In the genomic region with DNA sequence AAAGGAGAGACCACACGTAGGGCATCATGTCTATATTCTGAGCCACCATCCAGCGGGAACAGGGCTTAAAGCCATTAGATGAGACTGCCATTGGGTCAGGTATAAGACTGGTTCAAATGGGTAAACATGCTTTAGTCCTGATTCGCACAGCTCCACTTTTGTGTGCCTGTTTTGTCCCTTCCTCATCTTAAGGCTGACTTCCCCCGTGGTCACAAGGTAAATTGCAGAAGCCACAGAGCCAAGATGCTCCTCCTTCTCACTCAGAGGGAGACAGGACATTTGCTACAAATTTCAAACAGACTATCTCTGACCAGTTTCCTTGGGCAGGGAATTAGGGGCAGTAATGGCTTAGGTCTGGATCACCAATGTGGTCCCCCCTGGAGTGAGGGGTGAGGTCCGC, we compare ENCODE assay signal across 24 cellular contexts. TPM values are rescaled to one million over a fixed set of nuclear protein-coding genes. Genes with fewer than 3 reads are reported as not detected.
DNase-seq lines count a peak whose midpoint lies in the region; ATAC-seq, FAIRE-seq and TF ChIP-seq lines count a peak whose summit lies in the region.
"Had no signal": no experiment of that assay in that cellular context is flagged by ENCODE, and none has a peak within 500 bp of the region (broad histone marks: within the 10 kb centered on the region; RNA-seq: fewer than 3 reads in every experiment).

No MANE protein-coding gene starts in this region.

- no peaks in the 10 kb centered on the region for H4K20me1 ChIP-seq in HepG2 (ENCODE audit: insufficient read depth, low read length)

- H3K27me3 ChIP-seq in right lobe of liver (no peaks in the 10 kb centered on the region), HepG2 (ENCODE audit: control insufficient read depth in 1 of 2, insufficient read depth in 2 of 2, low read length in 2 of 2) (no peaks in the 10 kb centered on the region), left lung (no peaks in the 10 kb centered on the region), upper lobe of right lung (no peaks in the 10 kb centered on the region)
- H3K27me3 ChIP-seq: body of pancreas had no signal

- H3K4me3 Mint-ChIP-seq in HFFc6 = no peak overlapping the region
- H3K4me3 Mint-ChIP-seq: activated naive CD8-positive, alpha-beta T cell treated with anti-CD3 and anti-CD28 coated beads for 36 hours; activated T-cell treated with anti-CD3 and anti-CD28 coated beads, Interleukin-2, amount 50 U/mL, for 72 hours; stimulated activated naive CD8-positive, alpha-beta T cell treated with anti-CD3 and anti-CD28 coated beads, Interleukin-15, Interleukin-2, amounts not matched to agents 100 ng/mL and 50 ng/mL, for 24 hours had no signal

- CTCF ChIA-PET in HepG2 (lab: Yijun Ruan, JAX; ENCODE audit: low intra/inter-chr PET ratio, low total read pairs) = no interaction called here

- peaks cover 8% of the 10 kb centered on the region; the same call in 1 of the 2 replicates for H3K27me3 Mint-ChIP-seq in HFFc6 (ENCODE audit: insufficient read depth)
- H3K27me3 Mint-ChIP-seq: stimulated activated naive CD8-positive, alpha-beta T cell treated with anti-CD3 and anti-CD28 coated beads, Interleukin-15, Interleukin-2, amounts not matched to agents 100 ng/mL and 50 ng/mL, for 24 hours had no signal

- H3K4me1 Mint-ChIP-seq in HFFc6 (ENCODE audit: low read depth) = peaks cover 26% of the 10 kb centered on the region

- no peaks in the 10 kb centered on the region for H3K9me3 ChIP-seq in right lobe of liver
- H3K9me3 ChIP-seq in HepG2 (ENCODE audit: low read length) = no peaks in the 10 kb centered on the region
- H3K9me3 ChIP-seq in left lung = no peaks in the 10 kb centered on the region
- no peaks in the 10 kb centered on the region for H3K9me3 ChIP-seq in upper lobe of right lung
- H3K9me3 ChIP-seq: A549, body of pancreas had no signal

- no peaks in the 10 kb centered on the region for H3K36me3 Mint-ChIP-seq in HFFc6 (ENCODE audit: low read depth)
- H3K36me3 Mint-ChIP-seq: activated naive CD8-positive, alpha-beta T cell treated with anti-CD3 and anti-CD28 coated beads for 36 hours had no signal

- POLR2A ChIA-PET in HepG2 (lab: Yijun Ruan, JAX) = no interaction called here

- ATAC-seq in right lobe of liver (peak; percentile 26 to 38 (median 34)), HepG2 (no peak), left lung (peak; percentile 3), upper lobe of right lung (peak; percentile 60), GM21381 (IDR thresholded peaks at IDR 0.05; ENCODE audit: unreplicated experiment) (no peak)
- ATAC-seq: A549; activated T-cell treated with anti-CD3 and anti-CD28 coated beads, Interleukin-2, amount 50 U/mL, for 72 hours; body of pancreas; Right ventricle myocardium inferior had no signal

- H3K36me3 ChIP-seq in right lobe of liver (no peaks in the 10 kb centered on the region), HepG2 (replicated peaks in 1 of 2; ENCODE audit: control insufficient read depth in 1 of 2, insufficient read depth in 2 of 2, low read length in 2 of 2) (no peaks in the 10 kb centered on the region), left lung (no peaks in the 10 kb centered on the region), upper lobe of right lung (no peaks in the 10 kb centered on the region)

- intact Hi-C loops in right lobe of liver (cut with DNase I) = no loop called here
- intact Hi-C loops in HepG2 (cut with micrococcal nuclease; ENCODE audit: unreplicated experiment) = no loop called here
- intact Hi-C loops in left lung (cut with DNase I) = no loop called here
- intact Hi-C loops in upper lobe of right lung (cut with DNase I) = no loop called here

- no peak overlapping the region for H3K4me2 ChIP-seq in HepG2 (ENCODE audit: low read depth, low read length)
- H3K4me2 ChIP-seq: A549 had no signal

- BruUV-seq in HepG2 (replicated peaks; lab: Mats Ljungman, UMichigan) = no TSS peak

- H3K4me1 ChIP-seq in right lobe of liver (peaks cover 0 to 14% (median 0%) of the 10 kb centered on the region in 4 donors), HepG2 (ENCODE audit: insufficient read depth, low read length) (peaks cover 27% of the 10 kb centered on the region), left lung (peaks cover 38 to 97% of the 10 kb centered on the region in 2 donors), upper lobe of right lung (peaks cover 70% of the 10 kb centered on the region)
- H3K4me1 ChIP-seq: body of pancreas had no signal

- in situ Hi-C loops in HepG2 (cut with HindIII; ENCODE audit: extremely low pct_ligation_motif_present, low pct_unique_long_range_greater_than_20kb) = no loop called here

- H3K9ac ChIP-seq in HepG2 (ENCODE audit: insufficient read depth, low read depth, low read length) = no peak overlapping the region

- no peak overlapping the region for H2AFZ ChIP-seq in HepG2 (ENCODE audit: low read length)

- DNase-seq in right lobe of liver = no peak
- DNase-seq in HepG2 (ENCODE audit: low spot score) = no peak
- DNase-seq in RPMI8226 = peak; percentile 4
- no peak for DNase-seq in left lung
- DNase-seq in upper lobe of right lung = no peak
- DNase-seq in NCI-H446 (lab: John Stamatoyannopoulos, UW) = no peak
- no peak for DNase-seq in HFFc6
- DNase-seq: activated naive CD8-positive, alpha-beta T cell treated with anti-CD3 and anti-CD28 coated beads for 36 hours; activated T-cell treated with anti-CD3 and anti-CD28 coated beads, Interleukin-2, amount 50 U/mL, for 72 hours; cortex of kidney; kidney glomerular epithelial cell; NCI-H1694 treated with DMSO at 0.1 percent for 48 hours; NCI-H345; NK-92 treated with Interleukin-12 subunit alpha and Interleukin-12 subunit beta, amount 100 ng/mL, for 24 hours; trophoblast cell had no signal

- no peak for TF ChIP-seq EP300 in HepG2 (IDR thresholded peaks at IDR 0.05; ENCODE audit: low read depth in 2 of 2, low read length in 2 of 2)
- TF ChIP-seq EP300 in HepG2 (CRISPR knock-in tag; IDR thresholded peaks at IDR 0.05; ENCODE audit: borderline replicate concordance) = no peak

- no peak for TF ChIP-seq RAD21 in HepG2 (CRISPR knock-in tag; IDR thresholded peaks at IDR 0.05)

- no peak for FAIRE-seq in HepG2 (lab: Jason Lieb, UNC)
- FAIRE-seq: A549, frontal cortex, HTR-8/SVneo had no signal

- no peak overlapping the region for H3K27ac Mint-ChIP-seq in HFFc6
- H3K27ac Mint-ChIP-seq: activated naive CD8-positive, alpha-beta T cell treated with anti-CD3 and anti-CD28 coated beads for 36 hours; activated T-cell treated with anti-CD3 and anti-CD28 coated beads, Interleukin-2, amount 50 U/mL, for 72 hours; stimulated activated naive CD8-positive, alpha-beta T cell treated with anti-CD3 and anti-CD28 coated beads, Interleukin-15, Interleukin-2, amounts not matched to agents 100 ng/mL and 50 ng/mL, for 24 hours had no signal

- no peaks in the 10 kb centered on the region for H3K9me3 Mint-ChIP-seq in HFFc6
- H3K9me3 Mint-ChIP-seq: activated T-cell treated with anti-CD3 and anti-CD28 coated beads, Interleukin-2, amount 50 U/mL, for 72 hours; stimulated activated naive CD8-positive, alpha-beta T cell treated with anti-CD3 and anti-CD28 coated beads, Interleukin-15, Interleukin-2, amounts not matched to agents 100 ng/mL and 50 ng/mL, for 24 hours had no signal

- H3K4me3 ChIP-seq in right lobe of liver = no peak overlapping the region
- H3K4me3 ChIP-seq in HepG2 (replicated peaks in 1 of 3; ENCODE audit: insufficient read depth in 1 of 3, low read depth in 2 of 3, low read length in 3 of 3) = no peak overlapping the region
- H3K4me3 ChIP-seq in left lung = no peak overlapping the region
- no peak overlapping the region for H3K4me3 ChIP-seq in upper lobe of right lung
- H3K4me3 ChIP-seq: A549, body of pancreas had no signal

- TF ChIP-seq CTCF in right lobe of liver (IDR thresholded peaks at IDR 0.05) (no peak), HepG2 (CRISPR knock-in tag; IDR thresholded peaks at IDR 0.05) (no peak), left lung (IDR thresholded peaks at IDR 0.05) (no peak), upper lobe of right lung (IDR thresholded peaks at IDR 0.05) (no peak), HFFc6 (IDR thresholded peaks at IDR 0.05) (no peak)

- TF ChIP-seq POLR2A in right lobe of liver (IDR thresholded peaks at IDR 0.05) = no peak
- TF ChIP-seq POLR2A in HepG2 (IDR thresholded peaks at IDR 0.05; ENCODE audit: insufficient read depth in 1 of 2, low read depth in 2 of 2, low read length in 2 of 2) = no peak

- H3K27ac ChIP-seq in right lobe of liver = no peak overlapping the region
- H3K27ac ChIP-seq in HepG2 (ENCODE audit: extremely low read length, insufficient read depth, low read length) = no peak overlapping the region
- H3K27ac ChIP-seq in left lung = peak overlapping the region in 1 of 2 donors; percentile 90
- peak overlapping the region; percentile 45 for H3K27ac ChIP-seq in upper lobe of right lung
- H3K27ac ChIP-seq: epithelial cell of prostate had no signal

- 57% methylated on average over 3 of the region's 5 CpGs for WGBS in right lobe of liver (ENCODE audit: insufficient coverage, low coverage, low lambda C conversion rate, missing lambda C conversion rate)
- WGBS in HepG2 (ENCODE audit: low lambda C conversion rate) = 79% methylated on average over 5 of the region's 5 CpGs

- H3K79me2 ChIP-seq in HepG2 (ENCODE audit: insufficient read depth, low read length) = no peaks in the 10 kb centered on the region

RNA-seq across cellular contexts. Expression of a gene that starts 11.4 kb away (rescaled TPM):
- 10 to 100 TPM; 25.8 to 88.8 (median 37.4) TPM for total RNA-seq in right lobe of liver
- total RNA-seq in HepG2 (2016; rRNA removed; fragmentation: Illumina TruSeq; extraction: Trizol) = 48.9 and 82.8 TPM in 2 replicates
- 8.4 and 9.4 TPM in 2 replicates for total RNA-seq in HepG2 (2016; cell fraction: cytosol; rRNA removed; fragmentation: Illumina TruSeq; extraction: Trizol; ENCODE audit: low read depth)
- total RNA-seq in HepG2 (2016; cell fraction: insoluble cytoplasmic fraction; rRNA removed; fragmentation: Illumina TruSeq; extraction: Trizol) = 45.8 and 85.1 TPM in 2 replicates
- total RNA-seq in HepG2 (2016; cell fraction: membrane; rRNA removed; fragmentation: Illumina TruSeq; extraction: Trizol) = 20.8 and 24.3 TPM in 2 replicates
- total RNA-seq in HepG2 (2016; cell fraction: nucleus; rRNA removed; fragmentation: Illumina TruSeq; extraction: Trizol) = 88.6 and 101 TPM in 2 replicates
- polyA plus RNA-seq in HepG2 (2011; rRNA removed) = 71.6 and 87.8 TPM in 2 replicates
- polyA plus RNA-seq in HepG2 (2011; cell fraction: cytosol; rRNA removed) = 34.2 and 50.3 TPM in 2 replicates
- polyA plus RNA-seq in HepG2 (2011; cell fraction: nucleus; rRNA removed) = 31.2 and 32.5 TPM in 2 replicates
- polyA plus RNA-seq in HepG2 (2012) = 50.2 and 52.0 TPM in 2 replicates
- polyA plus RNA-seq in HepG2 (2016; cell fraction: cytosol; fragmentation: Illumina TruSeq; extraction: Trizol; ENCODE audit: low read depth) = 4.8 and 5.5 TPM in 2 replicates
- 37.4 and 39.7 TPM in 2 replicates for polyA plus RNA-seq in HepG2 (2016; cell fraction: insoluble cytoplasmic fraction; fragmentation: Illumina TruSeq; extraction: Trizol; ENCODE audit: low read depth)
- 10.2 and 10.4 TPM in 2 replicates for polyA plus RNA-seq in HepG2 (2016; cell fraction: membrane; fragmentation: Illumina TruSeq; extraction: Trizol; ENCODE audit: low read depth)
- polyA plus RNA-seq in HepG2 (2016; cell fraction: nucleus; fragmentation: Illumina TruSeq; extraction: Trizol; ENCODE audit: insufficient read depth, low read depth) = 112 and 116 TPM in 2 replicates
- 37.9 and 170 TPM in 2 replicates for polyA minus RNA-seq in HepG2 (2011; rRNA and poly(A)+ RNA removed; ENCODE audit: low replicate concordance)
- 54.0 and 55.4 TPM in 2 replicates for polyA minus RNA-seq in HepG2 (2011; cell fraction: cytosol; rRNA and poly(A)+ RNA removed)
- 95.2 and 116 TPM in 2 replicates for polyA minus RNA-seq in HepG2 (2011; cell fraction: nucleus; rRNA and poly(A)+ RNA removed)
- 100 to 1,000 TPM; 131 to 171 TPM for total RNA-seq in left lung
- 239 TPM for total RNA-seq in upper lobe of right lung
- total RNA-seq in HFFc6 (2021; fragmentation: NEBNext Ultra II Directional; extraction: Animal tissue kit (Norgen Biotek cat#: 25700)) = 10 to 100 TPM; 24.1 to 29.0 (median 26.1) TPM

RNA-seq across cellular contexts. Expression of a gene that starts 57.1 kb away (rescaled TPM):
- total RNA-seq in right lobe of liver (not detected), HepG2 (2016; rRNA removed; fragmentation: Illumina TruSeq; extraction: Trizol) (not detected in 2 replicates), left lung (not detected), upper lobe of right lung (not detected)
- total RNA-seq in HepG2 (2016; cell fraction: cytosol; rRNA removed; fragmentation: Illumina TruSeq; extraction: Trizol; ENCODE audit: low read depth) = not detected in 2 replicates
- total RNA-seq in HepG2 (2016; cell fraction: insoluble cytoplasmic fraction; rRNA removed; fragmentation: Illumina TruSeq; extraction: Trizol) = not detected in 2 replicates
- total RNA-seq in HepG2 (2016; cell fraction: membrane; rRNA removed; fragmentation: Illumina TruSeq; extraction: Trizol) = not detected in 2 replicates
- not detected in 2 replicates for total RNA-seq in HepG2 (2016; cell fraction: nucleus; rRNA removed; fragmentation: Illumina TruSeq; extraction: Trizol)
- polyA plus RNA-seq in HepG2 (2011; rRNA removed) = not detected in 2 replicates
- polyA plus RNA-seq in HepG2 (2011; cell fraction: cytosol; rRNA removed) = not detected in 2 replicates
- polyA plus RNA-seq in HepG2 (2011; cell fraction: nucleus; rRNA removed) = not detected in 2 replicates
- not detected in 2 replicates for polyA plus RNA-seq in HepG2 (2012)
- not detected in 2 replicates for polyA plus RNA-seq in HepG2 (2016; cell fraction: cytosol; fragmentation: Illumina TruSeq; extraction: Trizol; ENCODE audit: low read depth)
- polyA plus RNA-seq in HepG2 (2016; cell fraction: insoluble cytoplasmic fraction; fragmentation: Illumina TruSeq; extraction: Trizol; ENCODE audit: low read depth) = not detected in 2 replicates
- not detected in 2 replicates for polyA plus RNA-seq in HepG2 (2016; cell fraction: membrane; fragmentation: Illumina TruSeq; extraction: Trizol; ENCODE audit: low read depth)
- not detected in 2 replicates for polyA plus RNA-seq in HepG2 (2016; cell fraction: nucleus; fragmentation: Illumina TruSeq; extraction: Trizol; ENCODE audit: insufficient read depth, low read depth)
- not detected in 2 replicates for polyA minus RNA-seq in HepG2 (2011; rRNA and poly(A)+ RNA removed; ENCODE audit: low replicate concordance)
- polyA minus RNA-seq in HepG2 (2011; cell fraction: cytosol; rRNA and poly(A)+ RNA removed) = not detected in 2 replicates
- polyA minus RNA-seq in HepG2 (2011; cell fraction: nucleus; rRNA and poly(A)+ RNA removed) = not detected in 2 replicates
- total RNA-seq in HFFc6 (2021; fragmentation: NEBNext Ultra II Directional; extraction: Animal tissue kit (Norgen Biotek cat#: 25700)) = not detected
- total RNA-seq: activated naive CD8-positive, alpha-beta T cell treated with anti-CD3 and anti-CD28 coated beads for 36 hours; activated T-cell treated with anti-CD3 and anti-CD28 coated beads, Interleukin-2, amount 50 U/mL, for 72 hours; body of pancreas; frontal cortex; Right ventricle myocardium inferior; T-helper 2 cell treated with Interferon-gamma antibody and Interleukin-4, amounts not matched to agents 100 ng/mL and 5 ng/mL, for 36 hours had no signal
- polyA plus RNA-seq: A549 had no signal

Comparison
In these comparisons a context has a peak if more than half of its experiments do, and no peak if none do; other contexts are left out.
1. ATAC-seq: peak in right lobe of liver (4 of 4), left lung (single experiment) and upper lobe of right lung (single experiment); none in HepG2 (single experiment) and GM21381 (single experiment).